In the genomic region with DNA sequence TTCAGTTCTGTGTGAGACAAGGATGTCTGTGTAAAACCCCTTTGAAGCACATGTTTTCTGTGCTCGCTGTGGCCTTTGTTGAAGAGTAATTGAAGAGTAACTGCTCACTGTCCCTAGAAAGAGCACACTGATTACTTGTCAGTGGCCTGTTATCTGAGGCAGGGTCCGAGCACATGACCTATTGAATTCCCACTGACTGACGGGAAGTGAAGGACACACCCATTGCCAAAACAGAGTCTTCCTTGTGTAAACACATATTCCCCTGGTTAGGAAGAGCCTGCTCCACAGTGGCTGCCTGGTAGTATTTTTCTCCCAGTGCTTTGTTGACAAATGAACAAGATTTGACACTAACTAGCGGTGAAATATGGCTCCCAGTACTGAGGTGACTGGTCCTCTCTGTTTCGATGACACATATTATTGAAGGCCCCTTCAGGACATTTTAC, we compare ENCODE assay signal across 19 cellular contexts.
A peak's percentile ranks its signal among the peaks of the same experiment; 100 is the strongest.
DNase-seq lines count a peak whose midpoint lies in the region; ATAC-seq, FAIRE-seq and TF ChIP-seq lines count a peak whose summit lies in the region.
"Had no signal": no experiment of that assay in that cellular context is flagged by ENCODE, and none has a peak within 500 bp of the region (broad histone marks: within the 10 kb centered on the region; RNA-seq: fewer than 3 reads in every experiment).

No MANE protein-coding gene starts in this region.

- no peaks in the 10 kb centered on the region for H3K23me2 ChIP-seq in H9 (ENCODE audit: insufficient read length, low read depth, low read length, poor library complexity, severe bottlenecking)

- no peak overlapping the region for H3K56ac ChIP-seq in H9 (ENCODE audit: insufficient read length, low read depth, low read length)

- H3K4me1 ChIP-seq in H9 (ENCODE audit: insufficient read depth, low read length) = peaks cover 8% of the 10 kb centered on the region; the same call in 1 of the 2 replicates
- H3K4me1 ChIP-seq: Caco-2, HAP-1 had no signal

- no peak overlapping the region for H4K8ac ChIP-seq in H9 (replicated peaks; ENCODE audit: insufficient read length, low read depth, low read length)

- no peak overlapping the region for H2BK12ac ChIP-seq in H9 (ENCODE audit: insufficient read length, low read depth, low read length)

- H3K9me3 Mint-ChIP-seq in H9 (no peaks in the 10 kb centered on the region), WTC11 (peaks cover 59% of the 10 kb centered on the region), mesothelial cell of epicardium (no peaks in the 10 kb centered on the region)
- H3K9me3 Mint-ChIP-seq: activated naive CD8-positive, alpha-beta T cell treated with anti-CD3 and anti-CD28 coated beads for 36 hours; activated T-cell treated with anti-CD3 and anti-CD28 coated beads, Interleukin-2, amount 50 U/mL, for 24 hours had no signal

- no CpG with 5 or more reads among the region's 5 CpGs for WGBS in H9 (ENCODE audit: extremely low coverage, insufficient read length, low lambda C conversion rate)

- H4K5ac ChIP-seq in H9 (ENCODE audit: insufficient read length, low read depth, low read length) = no peak overlapping the region

- POLR2A ChIA-PET in WTC11 (lab: Charles Lee) = interaction anchor here (1.0 kb wide), 1 partner anchor 9 kb away, joined by 3 read pairs; no protein-coding TSS in a partner anchor

- no peak overlapping the region for H2BK120ac ChIP-seq in H9 (ENCODE audit: low read depth, low read length, poor library complexity, severe bottlenecking)

- H3T11ph ChIP-seq in H9 (ENCODE audit: low read length) = no peak overlapping the region

- H2BK15ac ChIP-seq in H9 (ENCODE audit: low read depth, low read length) = no peak overlapping the region

- H3K9ac ChIP-seq in H9 (ENCODE audit: extremely low read depth, insufficient read length, low read length) = no peak overlapping the region

- no peak overlapping the region for H3K4ac ChIP-seq in H9 (ENCODE audit: low read depth, low read length)

- no peak for TF ChIP-seq CTCF in H9 (conservative IDR thresholded peaks at IDR 0.05)
- TF ChIP-seq CTCF in WTC11 (IDR thresholded peaks at IDR 0.05) = no peak
- no peak for TF ChIP-seq CTCF in mesothelial cell of epicardium (IDR thresholded peaks at IDR 0.05; ENCODE audit: unreplicated experiment)

- no peaks in the 10 kb centered on the region for H3K79me2 ChIP-seq in H9 (ENCODE audit: insufficient read depth, low read length)

- H3K79me1 ChIP-seq in H9 (ENCODE audit: insufficient read depth, low read depth, low read length, poor library complexity, severe bottlenecking) = no peaks in the 10 kb centered on the region

- H4K20me1 ChIP-seq in H9 (ENCODE audit: control insufficient read depth, insufficient read depth, insufficient read length) = no peaks in the 10 kb centered on the region

- DNase-seq in GM12892 (ENCODE audit: insufficient read length) = no peak
- DNase-seq in H9 = no peak
- no peak for DNase-seq in WTC11 (ENCODE audit: low spot score)
- no peak for DNase-seq in mesothelial cell of epicardium (ENCODE audit: low spot score in 2 of 2, unreplicated experiment in 2 of 2)
- no peak for DNase-seq in Kasumi-1 (lab: John Stamatoyannopoulos, UW)
- no peak for DNase-seq in NCI-H2196 treated with DMSO at 0.1 percent for 48 hours (lab: John Stamatoyannopoulos, UW; ENCODE audit: unreplicated experiment)
- no peak for DNase-seq in SKM-1 treated with dmso at 0.1 percent for 144 hours (lab: John Stamatoyannopoulos, UW; ENCODE audit: unreplicated experiment)
- no peak for DNase-seq in posterior cingulate gyrus
- DNase-seq: activated naive CD8-positive, alpha-beta T cell treated with anti-CD3 and anti-CD28 coated beads for 36 hours; activated T-cell treated with anti-CD3 and anti-CD28 coated beads, Interleukin-2, amount 50 U/mL, for 24 hours; Caco-2; effector CD4-positive, alpha-beta T cell; kidney glomerular epithelial cell; NCI-H1092; NCI-H226 had no signal

- H3K4me2 ChIP-seq in H9 (ENCODE audit: insufficient read depth, insufficient read length, low read length) = no peak overlapping the region

- no peak; the same call in 1 of the 2 replicates for ATAC-seq in WTC11

- H3K4me1 Mint-ChIP-seq in H9 (peaks cover 25 to 34% of the 10 kb centered on the region in 2 experiments), WTC11 (peaks cover 19% of the 10 kb centered on the region), mesothelial cell of epicardium (peaks cover 45% of the 10 kb centered on the region)
- H3K4me1 Mint-ChIP-seq: activated naive CD8-positive, alpha-beta T cell treated with anti-CD3 and anti-CD28 coated beads for 36 hours had no signal

- H4K91ac ChIP-seq in H9 (ENCODE audit: insufficient read length, low read depth, low read length) = no peak overlapping the region

- H3K23ac ChIP-seq in H9 (ENCODE audit: insufficient read length, low read depth, low read length) = no peak overlapping the region

- no peak for TF ChIP-seq POLR2A in GM12892 (IDR thresholded peaks at IDR 0.05; ENCODE audit: low read depth, low read length)

- no peak overlapping the region for H3K18ac ChIP-seq in H9 (ENCODE audit: insufficient read length, low read depth, low read length)

- H3K9me3 ChIP-seq in H9 (ENCODE audit: control insufficient read depth, low read depth, low read length) = no peaks in the 10 kb centered on the region
- H3K9me3 ChIP-seq: Caco-2, HAP-1 had no signal

- H3K27me3 Mint-ChIP-seq in H9 (ENCODE audit: low read depth) (no peaks in the 10 kb centered on the region; the same call in 1 of the 2 replicates), WTC11 (ENCODE audit: low read depth) (peaks cover 2% of the 10 kb centered on the region; the same call in 1 of the 2 replicates), mesothelial cell of epicardium (ENCODE audit: low read depth) (no peaks in the 10 kb centered on the region)
- H3K27me3 Mint-ChIP-seq: activated naive CD8-positive, alpha-beta T cell treated with anti-CD3 and anti-CD28 coated beads for 36 hours; activated T-cell treated with anti-CD3 and anti-CD28 coated beads, Interleukin-2, amount 50 U/mL, for 24 hours had no signal

- no peaks in the 10 kb centered on the region for H3K27me3 ChIP-seq in H9 (ENCODE audit: insufficient read depth, low read length)

- CTCF ChIA-PET in WTC11 (lab: Charles Lee) = no interaction called here

- H3K36me3 Mint-ChIP-seq in H9 (ENCODE audit: insufficient read depth in 1 of 3, low read depth in 3 of 3) = no peaks in the 10 kb centered on the region
- H3K36me3 Mint-ChIP-seq in WTC11 = peaks cover 4% of the 10 kb centered on the region
- H3K36me3 Mint-ChIP-seq in mesothelial cell of epicardium = no peaks in the 10 kb centered on the region
- H3K36me3 Mint-ChIP-seq: activated naive CD8-positive, alpha-beta T cell treated with anti-CD3 and anti-CD28 coated beads for 36 hours had no signal

- no peak overlapping the region for H3K14ac ChIP-seq in H9 (ENCODE audit: insufficient read depth, low read length)

- peak; percentile 61 for FAIRE-seq in GM12892 (lab: Jason Lieb, UNC)
- FAIRE-seq: bronchial epithelial cell, TTC549 had no signal

- no peak overlapping the region for H2AFZ ChIP-seq in H9 (ENCODE audit: low read length)

- H2AK5ac ChIP-seq in H9 (ENCODE audit: insufficient read length, low read length) = no peak overlapping the region

- intact Hi-C loops in posterior cingulate gyrus (cut with DNase I) = no loop called here

- H3K4me3 Mint-ChIP-seq in H9 (no peak overlapping the region), WTC11 (no peak overlapping the region), mesothelial cell of epicardium (no peak overlapping the region)
- H3K4me3 Mint-ChIP-seq: activated naive CD8-positive, alpha-beta T cell treated with anti-CD3 and anti-CD28 coated beads for 36 hours; activated T-cell treated with anti-CD3 and anti-CD28 coated beads, Interleukin-2, amount 50 U/mL, for 24 hours had no signal

- H2BK20ac ChIP-seq in H9 (ENCODE audit: low read depth, low read length, poor library complexity, severe bottlenecking) = no peak overlapping the region

- no peak overlapping the region for H3K27ac ChIP-seq in H9 (ENCODE audit: insufficient read length, low read depth, low read length)
- H3K27ac ChIP-seq: SK-N-MC had no signal

- H2BK5ac ChIP-seq in H9 (ENCODE audit: insufficient read length, low read length) = no peak overlapping the region

- peak overlapping the region in 2 of 3 experiments; percentile 8 to 19; a peak in 2 of 7 replicates for H3K27ac Mint-ChIP-seq in H9
- H3K27ac Mint-ChIP-seq in WTC11 = no peak overlapping the region
- peak overlapping the region; percentile 48 for H3K27ac Mint-ChIP-seq in mesothelial cell of epicardium
- H3K27ac Mint-ChIP-seq: activated naive CD8-positive, alpha-beta T cell treated with anti-CD3 and anti-CD28 coated beads for 36 hours; activated T-cell treated with anti-CD3 and anti-CD28 coated beads, Interleukin-2, amount 50 U/mL, for 24 hours had no signal

TF ChIP-seq in WTC11, 78 proteins besides CTCF, POLR2A, EP300 and RAD21:
- TF ChIP-seq, protein P1, sequence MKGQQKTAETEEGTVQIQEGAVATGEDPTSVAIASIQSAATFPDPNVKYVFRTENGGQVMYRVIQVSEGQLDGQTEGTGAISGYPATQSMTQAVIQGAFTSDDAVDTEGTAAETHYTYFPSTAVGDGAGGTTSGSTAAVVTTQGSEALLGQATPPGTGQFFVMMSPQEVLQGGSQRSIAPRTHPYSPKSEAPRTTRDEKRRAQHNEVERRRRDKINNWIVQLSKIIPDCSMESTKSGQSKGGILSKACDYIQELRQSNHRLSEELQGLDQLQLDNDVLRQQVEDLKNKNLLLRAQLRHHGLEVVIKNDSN (CRISPR knock-in tag; IDR thresholded peaks at IDR 0.05) = 0 out of 2 replicates have a peak, but pooled peaks have one; percentile 18
- no peak for TF ChIP-seq HMGA2 (CRISPR knock-in tag; IDR thresholded peaks at IDR 0.05)
- TF ChIP-seq GABPB1 (CRISPR knock-in tag; IDR thresholded peaks at IDR 0.05) = 0 out of 2 replicates have a peak, but pooled peaks have one; percentile 15
- TF ChIP-seq IRF2 (CRISPR knock-in tag; IDR thresholded peaks at IDR 0.05; ENCODE audit: borderline replicate concordance, low read depth) = no peak
